Comparison of ENCODE assay signal across 17 cellular contexts in genomic region chr22:28094831-28095230, GRCh38.
A peak's percentile ranks its signal among the peaks of the same experiment; 100 is the strongest.
DNase-seq lines count a peak whose midpoint lies in the region; ATAC-seq, FAIRE-seq and TF ChIP-seq lines count a peak whose summit lies in the region.
"Had no signal": no experiment of that assay in that cellular context is flagged by ENCODE, and none has a peak within 500 bp of the region (broad histone marks: within the 10 kb centered on the region; RNA-seq: fewer than 3 reads in every experiment).

No MANE protein-coding gene starts in this region.

- H3K27ac ChIP-seq in SJCRH30 (peak overlapping the region; percentile 92), aorta (ENCODE audit: low read depth in 1 of 2, low read length in 2 of 2) (no peak overlapping the region)
- H3K27ac ChIP-seq: BLaER1 had no signal

- H3K27me3 Mint-ChIP-seq in nephron progenitor cell (ENCODE audit: low read depth, poor library complexity), result no peaks in the 10 kb centered on the region

- TF ChIP-seq CTCF in nephron progenitor cell (IDR thresholded peaks at IDR 0.05), result no peak

- no peak overlapping the region for H3K4me3 Mint-ChIP-seq in nephron progenitor cell
- H3K4me3 Mint-ChIP-seq: CD8-positive, alpha-beta memory T cell; GM23338; H9 had no signal

- peaks cover 15% of the 10 kb centered on the region for H3K4me1 Mint-ChIP-seq in nephron progenitor cell
- H3K4me1 Mint-ChIP-seq: CD8-positive, alpha-beta memory T cell; GM23338 had no signal

- H3K27ac Mint-ChIP-seq in nephron progenitor cell, result peak overlapping the region; percentile 55
- H3K27ac Mint-ChIP-seq: CD8-positive, alpha-beta memory T cell; GM23338; H9 had no signal

- peak; percentile 59 for FAIRE-seq in urothelium cell line (lab: Jason Lieb, UNC)
- FAIRE-seq: A204.1, GM12892 had no signal

- peaks cover 35% of the 10 kb centered on the region for H3K36me3 Mint-ChIP-seq in nephron progenitor cell (ENCODE audit: low read depth)

- WGBS in aorta, 2 donors, result 90% methylated on average over 8 of the region's 8 CpGs

- H3K9me3 ChIP-seq in SJCRH30 (replicated peaks) (no peaks in the 10 kb centered on the region), aorta (ENCODE audit: control insufficient read depth, low read length) (no peaks in the 10 kb centered on the region)
- H3K9me3 ChIP-seq: BLaER1, Caco-2 had no signal

- H3K4me1 ChIP-seq in SJCRH30 (peaks cover 45% of the 10 kb centered on the region), aorta (ENCODE audit: control insufficient read depth in 1 of 2, insufficient read depth in 2 of 2, low read length in 2 of 2) (no peaks in the 10 kb centered on the region)
- H3K4me1 ChIP-seq: BLaER1, Caco-2 had no signal

- peaks cover under 1% of the 10 kb centered on the region for H3K9me3 Mint-ChIP-seq in nephron progenitor cell
- H3K9me3 Mint-ChIP-seq: CD8-positive, alpha-beta memory T cell; GM23338; H9 had no signal

- intact Hi-C loops in aorta (cut with DNase I), result no loop called here

- peaks cover 6% of the 10 kb centered on the region; the same call in 1 of the 2 replicates for H3K36me3 ChIP-seq in SJCRH30
- H3K36me3 ChIP-seq in aorta (ENCODE audit: control insufficient read depth in 1 of 2, insufficient read depth in 2 of 2, low read length in 1 of 2), result peaks cover 3 to 4% of the 10 kb centered on the region in 2 donors
- H3K36me3 ChIP-seq: BLaER1 had no signal

- ATAC-seq in HG03108 (IDR thresholded peaks at IDR 0.05; ENCODE audit: unreplicated experiment) (no peak), aorta (ENCODE audit: low FRiP score) (no peak)
- ATAC-seq: GM23338 had no signal

- no peak overlapping the region for H3K4me3 ChIP-seq in SJCRH30
- no peak overlapping the region for H3K4me3 ChIP-seq in aorta (ENCODE audit: low read length in 2 of 2)
- H3K4me3 ChIP-seq: BLaER1, GM23338 had no signal

- H3K27me3 ChIP-seq in SJCRH30 (no peaks in the 10 kb centered on the region), aorta (ENCODE audit: control insufficient read depth in 1 of 2, insufficient read depth in 2 of 2, low read length in 1 of 2) (no peaks in the 10 kb centered on the region)
- H3K27me3 ChIP-seq: BLaER1 had no signal

- DNase-seq in NCI-H69 (lab: John Stamatoyannopoulos, UW), result peak; percentile 47
- DNase-seq in SJCRH30, result peak; percentile 45 to 83
- no peak for DNase-seq in nephron progenitor cell
- DNase-seq in urothelium cell line (ENCODE audit: low spot score), result no peak
- no peak for DNase-seq in H4 (ENCODE audit: low spot score)
- DNase-seq in aorta, result no peak
- DNase-seq: AML-193; Caco-2; CD8-positive, alpha-beta memory T cell; DND-41; GDM1; H9 had no signal

Comparison
In these comparisons a context has a peak if more than half of its experiments do, and no peak if none do; other contexts are left out.
1. DNase-seq: peak in NCI-H69 (single experiment) and SJCRH30 (2 of 2); none in nephron progenitor cell (single experiment), urothelium cell line (single experiment), H4 (single experiment) and aorta (0 of 2).